1 cellular context compared by ENCODE assay signal in genomic region chr5:132526290-132526973, GRCh38.
TF ChIP-seq lines count a peak whose summit lies in the region.

No MANE protein-coding gene starts in this region.

TF ChIP-seq in HepG2, 621 proteins besides CTCF, POLR2A, EP300 and RAD21 (continued from another document):
- TF ChIP-seq BCLAF1 (IDR thresholded peaks at IDR 0.05) (no peak), RFXAP (CRISPR knock-in tag; IDR thresholded peaks at IDR 0.05; ENCODE audit: borderline replicate concordance) (no peak), SALL1 (CRISPR knock-in tag; IDR thresholded peaks at IDR 0.05) (peak; percentile 15; the same call in 1 of the 2 replicates), SP2 (CRISPR knock-in tag; IDR thresholded peaks at IDR 0.05) (no peak), SMC3 (IDR thresholded peaks at IDR 0.05; ENCODE audit: low read length) (peak; percentile 80), ZNF205 (CRISPR knock-in tag; IDR thresholded peaks at IDR 0.05) (0 out of 2 replicates have a peak, but pooled peaks have one; percentile 43), SOX6 (IDR thresholded peaks at IDR 0.05) (no peak), SOX6 (CRISPR knock-in tag; IDR thresholded peaks at IDR 0.05) (peak; percentile 51), ZNF563 (CRISPR knock-in tag; IDR thresholded peaks at IDR 0.05) (0 out of 2 replicates have a peak, but pooled peaks have one; percentile 39), PBX2 (CRISPR knock-in tag; IDR thresholded peaks at IDR 0.05) (no peak), HNF1B (CRISPR knock-in tag; IDR thresholded peaks at IDR 0.05) (0 out of 2 replicates have a peak, but pooled peaks have one; percentile 26), DRAP1 (CRISPR knock-in tag; IDR thresholded peaks at IDR 0.05) (0 out of 2 replicates have a peak, but pooled peaks have one; percentile 21), ZNF263 (CRISPR knock-in tag; IDR thresholded peaks at IDR 0.05) (no peak), ASH2L (IDR thresholded peaks at IDR 0.05; ENCODE audit: insufficient read length, low read depth, low read length) (peak; percentile 46), HMG20B (CRISPR knock-in tag; conservative IDR thresholded peaks at IDR 0.05) (no peak), TERF1 (CRISPR knock-in tag; IDR thresholded peaks at IDR 0.05) (no peak), ZNF713 (CRISPR knock-in tag; IDR thresholded peaks at IDR 0.05) (no peak), ZNF326 (CRISPR knock-in tag; IDR thresholded peaks at IDR 0.05; ENCODE audit: borderline replicate concordance) (no peak), IKZF5 (CRISPR knock-in tag; IDR thresholded peaks at IDR 0.05) (peak; percentile 29; the same call in 1 of the 2 replicates), HINFP (CRISPR knock-in tag; IDR thresholded peaks at IDR 0.05; ENCODE audit: low read depth) (no peak), SRSF1 (optimal IDR thresholded peaks at IDR 0.05; ENCODE audit: low read depth, low read length) (no peak), HBP1 (CRISPR knock-in tag; IDR thresholded peaks at IDR 0.05; ENCODE audit: low read depth) (peak; percentile 73; the same call in 1 of the 2 replicates), IRF9 (CRISPR knock-in tag; IDR thresholded peaks at IDR 0.05; ENCODE audit: borderline replicate concordance) (no peak), SMAD1 (CRISPR knock-in tag; IDR thresholded peaks at IDR 0.05; ENCODE audit: borderline replicate concordance, low read depth) (0 out of 2 replicates have a peak, but pooled peaks have one; percentile 47), BRCA1 (CRISPR knock-in tag; IDR thresholded peaks at IDR 0.05) (no peak), HMGXB4 (CRISPR knock-in tag; IDR thresholded peaks at IDR 0.05; ENCODE audit: borderline replicate concordance in 1 of 2, low read depth in 1 of 2) (peak; percentile 77 to 78; a peak in 2 of 4 replicates), PITX1 (CRISPR knock-in tag; IDR thresholded peaks at IDR 0.05) (peak; percentile 25; the same call in 1 of the 2 replicates), MXD4 (CRISPR knock-in tag; IDR thresholded peaks at IDR 0.05) (0 out of 2 replicates have a peak, but pooled peaks have one; percentile 32), GATAD2A (CRISPR knock-in tag; IDR thresholded peaks at IDR 0.05) (peak; percentile 40; the same call in 1 of the 2 replicates), ZNF607 (CRISPR knock-in tag; IDR thresholded peaks at IDR 0.05; ENCODE audit: borderline replicate concordance) (0 out of 2 replicates have a peak, but pooled peaks have one; percentile 40), ZNF646 (CRISPR knock-in tag; IDR thresholded peaks at IDR 0.05) (no peak), ARHGAP35 (CRISPR knock-in tag; IDR thresholded peaks at IDR 0.05; ENCODE audit: borderline replicate concordance) (no peak), KLF16 (CRISPR knock-in tag; IDR thresholded peaks at IDR 0.05) (0 out of 4 replicates have a peak, but pooled peaks of 1 of the 2 experiments have one; percentile 20)
